Comparison of ENCODE assay signal across 22 cellular contexts in genomic region chr15:42528970-42529369, GRCh38.
"Had no signal": no experiment of that assay in that cellular context is flagged by ENCODE, and none has a peak within 500 bp of the region (broad histone marks: within the 10 kb centered on the region; RNA-seq: fewer than 3 reads in every experiment).

No MANE protein-coding gene starts in this region.

- H3K27ac ChIP-seq: heart right ventricle, left lung, ovary, psoas muscle, sigmoid colon, testis, tibial artery had no signal

- H3K9me3 ChIP-seq: heart right ventricle, left lung, ovary, psoas muscle, sigmoid colon, testis, tibial artery had no signal

- ATAC-seq: effector memory CD8-positive, alpha-beta T cell; heart right ventricle; left cardiac atrium; left lung; natural killer cell; psoas muscle; right cardiac atrium; stimulated activated effector memory CD8-positive, alpha-beta T cell treated with anti-CD3 and anti-CD28 coated beads, Interleukin-12 subunit alpha, Interleukin-12 subunit beta, amount 100 ng/mL, for 72 hours; stimulated activated naive CD8-positive, alpha-beta T cell treated with anti-CD3 and anti-CD28 coated beads, Interleukin-15, Interleukin-2, amounts not matched to agents 100 U/mL and 50 U/mL, for 24 hours had no signal

- H3K4me3 ChIP-seq: heart right ventricle, left lung, ovary, psoas muscle, sigmoid colon, testis, tibial artery had no signal

- H3K36me3 ChIP-seq: ovary had no signal

- DNase-seq: cortex of kidney; effector memory CD8-positive, alpha-beta T cell; foreskin melanocyte; glutamatergic neuron; heart right ventricle; hippocampal formation; left cardiac atrium; left lung; natural killer cell; occipital lobe; ovary; posterior cingulate gyrus; psoas muscle; right cardiac atrium; sigmoid colon; stimulated activated CD4-positive, alpha-beta T cell treated with anti-CD3 and anti-CD28 coated beads, Interleukin-2, amount 100 ng/mL, for 24 hours; stimulated activated CD4-positive, alpha-beta T cell treated with anti-CD3 and anti-CD28 coated beads, Interleukin-4, amount 100 ng/mL, for 24 hours; stimulated activated naive CD8-positive, alpha-beta T cell treated with anti-CD3 and anti-CD28 coated beads, Interleukin-15, Interleukin-2, amounts not matched to agents 100 U/mL and 50 U/mL, for 24 hours; substantia nigra; testis; tibial artery had no signal

- H3K27me3 ChIP-seq: heart right ventricle, left lung, ovary, sigmoid colon, testis, tibial artery had no signal

- H3K4me1 ChIP-seq: heart right ventricle, left lung, psoas muscle, sigmoid colon, testis, tibial artery had no signal
